ENCODE assay signal across 11 cellular contexts in the genomic region with DNA sequence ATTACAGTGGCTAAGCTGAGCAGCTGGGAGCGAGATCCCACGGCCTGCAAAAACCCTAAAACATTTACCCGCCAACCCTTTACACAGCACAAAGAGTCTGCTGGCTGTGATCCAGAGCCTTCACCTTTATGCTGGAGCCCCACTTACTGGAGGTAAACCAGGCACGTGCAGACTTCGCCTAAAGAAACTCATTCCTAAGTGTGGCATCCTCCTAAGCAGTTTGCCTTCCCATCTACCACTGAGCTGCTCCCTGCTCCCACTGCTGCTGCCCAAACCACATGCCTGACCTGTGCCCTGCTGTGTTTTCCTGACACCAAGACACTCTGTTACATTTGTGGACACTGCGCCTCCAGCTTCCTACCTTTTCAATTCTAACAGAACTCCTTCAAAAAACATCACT. TPM values are rescaled to one million over a fixed set of nuclear protein-coding genes. Genes with fewer than 3 reads are reported as not detected.
DNase-seq lines count a peak whose midpoint lies in the region; ATAC-seq, FAIRE-seq and TF ChIP-seq lines count a peak whose summit lies in the region.
"Had no signal": no experiment of that assay in that cellular context is flagged by ENCODE, and none has a peak within 500 bp of the region (broad histone marks: within the 10 kb centered on the region; RNA-seq: fewer than 3 reads in every experiment).

No MANE protein-coding gene starts in this region.

- TF ChIP-seq EP300 in SK-N-SH (IDR thresholded peaks at IDR 0.05; ENCODE audit: borderline replicate concordance in 1 of 2, low read depth in 1 of 2, low read length in 1 of 2), result no peak

- no peak for TF ChIP-seq CTCF in SK-N-SH (IDR thresholded peaks at IDR 0.05)

- no peak for FAIRE-seq in RCC 7860 (lab: Jason Lieb, UNC)

- H3F3A ChIP-seq in SK-N-SH (replicated peaks; ENCODE audit: insufficient read depth), result peaks cover 23% of the 10 kb centered on the region

- DNase-seq in SK-N-SH, result no peak
- DNase-seq in RCC 7860 (ENCODE audit: low spot score), result peak; percentile 18
- DNase-seq in smooth muscle cell of the brain vasculature (ENCODE audit: low read depth, low spot score), result peak; percentile 35
- no peak for DNase-seq in NOMO-1 treated with DMSO at 0.1 percent for 48 hours (lab: John Stamatoyannopoulos, UW; ENCODE audit: unreplicated experiment)
- no peak for DNase-seq in H7
- DNase-seq in pons (ENCODE audit: low spot score), result no peak
- DNase-seq: 8988T, activated gamma-delta T cell treated with Interleukin-2 at 50 U/mL for 16 hours, SHP77 had no signal

- peaks cover 34 to 58% of the 10 kb centered on the region in 2 experiments for H3K4me1 ChIP-seq in SK-N-SH (ENCODE audit: control insufficient read depth in 1 of 2, insufficient read depth in 2 of 2, low read depth in 1 of 2, low read length in 1 of 2)
- H3K4me1 ChIP-seq in esophagus (ENCODE audit: control insufficient read depth in 2 of 2, insufficient read depth in 2 of 2, low read length in 1 of 2), result peaks cover 8% of the 10 kb centered on the region in 2 donors

- no peaks in the 10 kb centered on the region for H3K9me2 ChIP-seq in SK-N-SH

- no peaks in the 10 kb centered on the region for H3K36me3 ChIP-seq in SK-N-SH (replicated peaks in 1 of 2; ENCODE audit: control insufficient read depth in 1 of 2, insufficient read depth in 2 of 2, low read length in 1 of 2)
- H3K36me3 ChIP-seq in esophagus (ENCODE audit: control insufficient read depth in 2 of 2, insufficient read depth in 2 of 2, low read length in 1 of 2), result no peaks in the 10 kb centered on the region
- no peaks in the 10 kb centered on the region; the same call in 1 of the 2 replicates for H3K36me3 ChIP-seq in H7 (replicated peaks; ENCODE audit: control insufficient read depth, insufficient read depth, low read length)

- H3K9me3 ChIP-seq in SK-N-SH (no peaks in the 10 kb centered on the region), esophagus (ENCODE audit: control insufficient read depth in 2 of 2, insufficient read depth in 1 of 2, low read depth in 1 of 2, low read length in 1 of 2) (no peaks in the 10 kb centered on the region)

- H3K9ac ChIP-seq in SK-N-SH, result no peak overlapping the region

- H3K27me3 ChIP-seq in SK-N-SH (ENCODE audit: insufficient read depth) (no peaks in the 10 kb centered on the region), esophagus (ENCODE audit: control insufficient read depth in 1 of 2, insufficient read depth in 2 of 2, low read length in 2 of 2) (no peaks in the 10 kb centered on the region), H7 (ENCODE audit: control insufficient read depth, insufficient read depth, low read length) (no peaks in the 10 kb centered on the region)

- H3K27ac ChIP-seq in SK-N-SH (ENCODE audit: low read depth in 2 of 2, low read length in 1 of 2) (peak overlapping the region in 1 of 2 experiments; percentile 90; a peak in 2 of 4 replicates), esophagus (ENCODE audit: low read depth in 2 of 2, low read length in 1 of 2) (peak overlapping the region; percentile 26 to 46)

- H3K79me2 ChIP-seq in SK-N-SH (ENCODE audit: insufficient read depth), result peaks cover 85% of the 10 kb centered on the region

- 98% methylated on average over 5 of the region's 6 CpGs for WGBS in SK-N-SH (ENCODE audit: low lambda C conversion rate)
- 77 to 78% methylated on average over 6 of the region's 6 CpGs for WGBS in esophagus, 2 donors

- POLR2A ChIA-PET in SK-N-SH (lab: Yijun Ruan, JAX), result no interaction called here

- ATAC-seq in SK-N-SH treated with all-trans-retinoic acid at 6 μM for 48 hours, result no peak

- H4K20me1 ChIP-seq in SK-N-SH (ENCODE audit: insufficient read depth), result peaks cover 80% of the 10 kb centered on the region

- TF ChIP-seq RAD21 in SK-N-SH (IDR thresholded peaks at IDR 0.05; ENCODE audit: low read length), result no peak

- no peak overlapping the region for H3K4me3 ChIP-seq in SK-N-SH (ENCODE audit: low read depth in 2 of 2, low read length in 1 of 2)
- no peak overlapping the region for H3K4me3 ChIP-seq in esophagus (ENCODE audit: low read depth in 1 of 2, low read length in 2 of 2)
- no peak overlapping the region for H3K4me3 ChIP-seq in H7 (ENCODE audit: insufficient read depth, low read depth, low read length)

- CTCF ChIA-PET in SK-N-SH (lab: Yijun Ruan, JAX), result interaction anchor here (0.6 kb wide), 1 partner anchor 75 kb away, joined by 4 read pairs; no protein-coding TSS in a partner anchor

- peak overlapping the region; percentile 65; the same call in 1 of the 2 replicates for H3K4me2 ChIP-seq in SK-N-SH

- no peak overlapping the region for H2AFZ ChIP-seq in SK-N-SH (ENCODE audit: low read depth)

TF ChIP-seq in SK-N-SH, 30 proteins besides CTCF, POLR2A, EP300 and RAD21 (continues in another document):
- no peak for TF ChIP-seq JUND (IDR thresholded peaks at IDR 0.05)
- TF ChIP-seq, protein P1, sequence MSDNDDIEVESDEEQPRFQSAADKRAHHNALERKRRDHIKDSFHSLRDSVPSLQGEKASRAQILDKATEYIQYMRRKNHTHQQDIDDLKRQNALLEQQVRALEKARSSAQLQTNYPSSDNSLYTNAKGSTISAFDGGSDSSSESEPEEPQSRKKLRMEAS (IDR thresholded peaks at IDR 0.05; ENCODE audit: low read depth), result no peak
- no peak for TF ChIP-seq FOXJ3 (CRISPR knock-in tag; IDR thresholded peaks at IDR 0.05)
- TF ChIP-seq, protein P2, sequence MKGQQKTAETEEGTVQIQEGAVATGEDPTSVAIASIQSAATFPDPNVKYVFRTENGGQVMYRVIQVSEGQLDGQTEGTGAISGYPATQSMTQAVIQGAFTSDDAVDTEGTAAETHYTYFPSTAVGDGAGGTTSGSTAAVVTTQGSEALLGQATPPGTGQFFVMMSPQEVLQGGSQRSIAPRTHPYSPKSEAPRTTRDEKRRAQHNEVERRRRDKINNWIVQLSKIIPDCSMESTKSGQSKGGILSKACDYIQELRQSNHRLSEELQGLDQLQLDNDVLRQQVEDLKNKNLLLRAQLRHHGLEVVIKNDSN (IDR thresholded peaks at IDR 0.05; ENCODE audit: borderline replicate concordance, low read depth), result no peak
- TF ChIP-seq SMC3 (IDR thresholded peaks at IDR 0.05; ENCODE audit: low read depth, low read length), result no peak
- no peak for TF ChIP-seq CHD2 (IDR thresholded peaks at IDR 0.05; ENCODE audit: low read length, partially characterized antibody)
- no peak for TF ChIP-seq GATA2 (CRISPR knock-in tag; IDR thresholded peaks at IDR 0.05)
- no peak for TF ChIP-seq FOXM1 (IDR thresholded peaks at IDR 0.05; ENCODE audit: low read depth)
- no peak for TF ChIP-seq NFIC (IDR thresholded peaks at IDR 0.05; ENCODE audit: borderline replicate concordance)
- no peak for TF ChIP-seq NRF1 (IDR thresholded peaks at IDR 0.05; ENCODE audit: low read depth, low read length)
- no peak for TF ChIP-seq YY1 (IDR thresholded peaks at IDR 0.05; ENCODE audit: low read depth)
- TF ChIP-seq, protein P3, sequence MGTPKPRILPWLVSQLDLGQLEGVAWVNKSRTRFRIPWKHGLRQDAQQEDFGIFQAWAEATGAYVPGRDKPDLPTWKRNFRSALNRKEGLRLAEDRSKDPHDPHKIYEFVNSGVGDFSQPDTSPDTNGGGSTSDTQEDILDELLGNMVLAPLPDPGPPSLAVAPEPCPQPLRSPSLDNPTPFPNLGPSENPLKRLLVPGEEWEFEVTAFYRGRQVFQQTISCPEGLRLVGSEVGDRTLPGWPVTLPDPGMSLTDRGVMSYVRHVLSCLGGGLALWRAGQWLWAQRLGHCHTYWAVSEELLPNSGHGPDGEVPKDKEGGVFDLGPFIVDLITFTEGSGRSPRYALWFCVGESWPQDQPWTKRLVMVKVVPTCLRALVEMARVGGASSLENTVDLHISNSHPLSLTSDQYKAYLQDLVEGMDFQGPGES (IDR thresholded peaks at IDR 0.05; ENCODE audit: low read depth, low read length), result no peak

TF ChIP-seq in SK-N-SH treated with all-trans-retinoic acid at 6 μM for 48 hours, 23 proteins besides CTCF, POLR2A, EP300 and RAD21:
- no peak for TF ChIP-seq SNAI2 (CRISPR knock-in tag; IDR thresholded peaks at IDR 0.05)
- no peak for TF ChIP-seq ESRRG (CRISPR knock-in tag; IDR thresholded peaks at IDR 0.05)
- no peak for TF ChIP-seq ZC3H10 (CRISPR knock-in tag; IDR thresholded peaks at IDR 0.05)
- TF ChIP-seq PPARA (CRISPR knock-in tag; IDR thresholded peaks at IDR 0.05; ENCODE audit: borderline replicate concordance), result no peak
- no peak for TF ChIP-seq TCF4 (CRISPR knock-in tag; IDR thresholded peaks at IDR 0.05; ENCODE audit: borderline replicate concordance)

RNA-seq across cellular contexts. Expression of a gene that starts 53.0 kb away (rescaled TPM):
- 15.7 and 17.4 TPM in 2 replicates for polyA plus RNA-seq in SK-N-SH (2012; rRNA removed)
- 21.1 and 21.5 TPM in 2 replicates for polyA plus RNA-seq in SK-N-SH (2012; cell fraction: cytosol; rRNA removed)
- 6.0 and 10.5 TPM in 2 replicates for polyA plus RNA-seq in SK-N-SH (2012; cell fraction: nucleus; rRNA removed)
- polyA plus RNA-seq in esophagus, result 1 to 10 TPM; 3.3 to 5.2 TPM
- 45.8 and 64.9 TPM in 2 replicates for total RNA-seq in H7 (2014; rRNA removed; shearing (Covaris generic))

Comparison
In these comparisons a context has a peak if more than half of its experiments do, and no peak if none do; other contexts are left out.
1. DNase-seq: peak in RCC 7860 (single experiment) and smooth muscle cell of the brain vasculature (single experiment); none in SK-N-SH (single experiment), NOMO-1 treated with DMSO at 0.1 percent for 48 hours (single experiment), H7 (single experiment) and pons (single experiment).